Comparison of ENCODE assay signal across 10 cellular contexts in the genomic region with DNA sequence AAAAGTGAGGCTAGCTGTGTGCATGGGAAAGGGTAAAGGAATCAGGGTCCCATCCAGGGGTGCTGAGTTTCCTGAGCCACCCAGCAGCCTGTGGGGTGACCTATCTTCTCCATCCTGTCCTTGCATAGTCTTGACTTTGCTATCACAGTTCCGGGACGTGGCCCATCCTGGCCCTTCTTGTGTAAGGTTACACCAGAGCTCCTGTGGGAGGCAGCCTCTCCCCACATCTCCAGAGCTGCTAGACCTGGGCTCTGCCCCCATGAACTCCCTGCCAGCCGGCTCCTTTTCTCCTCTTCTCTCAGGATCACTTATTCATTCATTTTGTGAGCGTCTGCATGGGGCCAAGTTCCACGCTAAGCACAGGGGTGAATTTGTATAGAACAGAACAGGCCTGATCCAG.
A peak's percentile ranks its signal among the peaks of the same experiment; 100 is the strongest.
DNase-seq lines count a peak whose midpoint lies in the region; ATAC-seq and TF ChIP-seq lines count a peak whose summit lies in the region.
"Had no signal": no experiment of that assay in that cellular context is flagged by ENCODE, and none has a peak within 500 bp of the region (broad histone marks: within the 10 kb centered on the region; RNA-seq: fewer than 3 reads in every experiment).

No MANE protein-coding gene starts in this region.

- no peaks in the 10 kb centered on the region for H3K9me3 ChIP-seq in Panc1 (ENCODE audit: control insufficient read depth, insufficient read depth, low read depth, low read length)
- no peaks in the 10 kb centered on the region for H3K9me3 ChIP-seq in transverse colon

- H3K4me3 ChIP-seq in Panc1 (ENCODE audit: low read depth in 2 of 2, low read length in 2 of 2), result no peak overlapping the region
- no peak overlapping the region for H3K4me3 ChIP-seq in epithelial cell of proximal tubule (ENCODE audit: low read depth, low read length)
- H3K4me3 ChIP-seq in transverse colon, result no peak overlapping the region
- H3K4me3 ChIP-seq: lung had no signal

- TF ChIP-seq EP300 in transverse colon (IDR thresholded peaks at IDR 0.05; ENCODE audit: low read depth), result no peak

- no peaks in the 10 kb centered on the region for H3K36me3 Mint-ChIP-seq in activated T-cell treated with anti-CD3 and anti-CD28 coated beads, Interleukin-2, amount 50 U/mL, for 4 hours (ENCODE audit: insufficient read depth)

- H3K27me3 ChIP-seq in Panc1 (ENCODE audit: control insufficient read depth, insufficient read depth, low read length), result no peaks in the 10 kb centered on the region
- H3K27me3 ChIP-seq in transverse colon, result no peaks in the 10 kb centered on the region

- CTCF ChIA-PET in Panc1 (lab: Charles Lee), result no interaction called here

- H3K4me1 Mint-ChIP-seq in activated T-cell treated with anti-CD3 and anti-CD28 coated beads, Interleukin-2, amount 50 U/mL, for 4 hours (ENCODE audit: low read depth), result peaks cover 8% of the 10 kb centered on the region

- no peaks in the 10 kb centered on the region for H3K9me3 Mint-ChIP-seq in activated T-cell treated with anti-CD3 and anti-CD28 coated beads, Interleukin-2, amount 50 U/mL, for 4 hours
- H3K9me3 Mint-ChIP-seq: dendritic cell treated with granulocyte-macrophage colony-stimulating factor and Interleukin-4, amounts not matched to agents 40 ng/mL and 50 ng/mL, for 4 days had no signal

- peaks cover 12% of the 10 kb centered on the region for H3K27me3 Mint-ChIP-seq in activated T-cell treated with anti-CD3 and anti-CD28 coated beads, Interleukin-2, amount 50 U/mL, for 4 hours (ENCODE audit: low read depth)

- POLR2A ChIA-PET in Panc1 (lab: Charles Lee), result no interaction called here

- BruUV-seq in Panc1 (replicated peaks; lab: Mats Ljungman, UMichigan), result no TSS peak

- H3K27ac ChIP-seq in Panc1 (ENCODE audit: low read length) (no peak overlapping the region), transverse colon (no peak overlapping the region)

- TF ChIP-seq POLR2A in transverse colon (IDR thresholded peaks at IDR 0.05), result no peak

- ATAC-seq in activated T-cell treated with anti-CD3 and anti-CD28 coated beads, Interleukin-2, amount 50 U/mL, for 4 hours, result no peak
- ATAC-seq in Panc1 (no peak), sciatic nerve (peak; percentile 71), GM21529 (IDR thresholded peaks at IDR 0.05; ENCODE audit: unreplicated experiment) (no peak)

- DNase-seq in activated T-cell treated with anti-CD3 and anti-CD28 coated beads, Interleukin-2, amount 50 U/mL, for 4 hours, result peak; percentile 8
- DNase-seq in activated T-cell treated with anti-CD3 and anti-CD28 coated beads, Interleukin-2, amount 50 U/mL, for 1 hour, result no peak
- no peak for DNase-seq in Panc1 (ENCODE audit: low read depth, low spot score)
- no peak for DNase-seq in epithelial cell of proximal tubule (ENCODE audit: low read depth)
- no peak for DNase-seq in sciatic nerve (ENCODE audit: low spot score)
- DNase-seq in NCI-H2227 (lab: John Stamatoyannopoulos, UW; ENCODE audit: unreplicated experiment), result no peak
- DNase-seq in transverse colon, result no peak

- TF ChIP-seq CTCF in Panc1 (IDR thresholded peaks at IDR 0.05), result peak; percentile 45; the same call in 1 of the 2 replicates
- peak; percentile 63 for TF ChIP-seq CTCF in epithelial cell of proximal tubule (conservative IDR thresholded peaks at IDR 0.05; ENCODE audit: low read depth, low read length)
- TF ChIP-seq CTCF in transverse colon (IDR thresholded peaks at IDR 0.05), result no peak

- no peaks in the 10 kb centered on the region for H3K36me3 ChIP-seq in Panc1 (ENCODE audit: control insufficient read depth, insufficient read depth, low read length)
- H3K36me3 ChIP-seq in transverse colon, result no peaks in the 10 kb centered on the region

- in situ Hi-C loops in Panc1 (cut with HindIII; ENCODE audit: low pct_unique_long_range_greater_than_20kb, low sequenced_read_pairs), result no loop called here
- in situ Hi-C loops in transverse colon (cut with MboI; ENCODE audit: low pct_ligation_motif_present in 1 of 4, low pct_unique_long_range_greater_than_20kb in 1 of 4, low sequenced_read_pairs in 3 of 4), result no loop called here

- intact Hi-C loops in Panc1 (cut with micrococcal nuclease; ENCODE audit: unreplicated experiment), result no loop called here
- intact Hi-C loops in sciatic nerve (cut with DNase I), result no loop called here
- intact Hi-C loops in transverse colon (cut with DNase I; ENCODE audit: low total_unique reads), result no loop called here

- WGBS in transverse colon (ENCODE audit: low coverage in 1 of 2), 2 donors, result 59 to 60% methylated on average over 1 to 5 of the region's 5 CpGs

- H3K4me3 Mint-ChIP-seq in activated T-cell treated with anti-CD3 and anti-CD28 coated beads, Interleukin-2, amount 50 U/mL, for 4 hours, result no peak overlapping the region
- H3K4me3 Mint-ChIP-seq: dendritic cell treated with granulocyte-macrophage colony-stimulating factor and Interleukin-4, amounts not matched to agents 40 ng/mL and 50 ng/mL, for 4 days had no signal

- H3K4me1 ChIP-seq in Panc1 (ENCODE audit: control insufficient read depth, insufficient read depth, low read length) (peaks cover 20% of the 10 kb centered on the region), transverse colon (peaks cover 0 to 5% (median 4%) of the 10 kb centered on the region in 4 donors)

Comparison
In these comparisons a context has a peak if more than half of its experiments do, and no peak if none do; other contexts are left out.
1. CTCF ChIP-seq: peak in Panc1 (single experiment) and epithelial cell of proximal tubule (single experiment); none in transverse colon (0 of 5).